In genomic region chr7:7223250-7223649, GRCh38 we compare ENCODE assay signal across 15 cellular contexts. TPM values are rescaled to one million over a fixed set of nuclear protein-coding genes. Genes with fewer than 3 reads are reported as not detected.
A peak's percentile ranks its signal among the peaks of the same experiment; 100 is the strongest.
DNase-seq lines count a peak whose midpoint lies in the region; ATAC-seq and TF ChIP-seq lines count a peak whose summit lies in the region.
"Had no signal": no experiment of that assay in that cellular context is flagged by ENCODE, and none has a peak within 500 bp of the region (broad histone marks: within the 10 kb centered on the region; RNA-seq: fewer than 3 reads in every experiment).

No MANE protein-coding gene starts in this region.

- no peak overlapping the region for H2AFZ ChIP-seq in Karpas-422 (ENCODE audit: low read length)
- H2AFZ ChIP-seq: GM23338 had no signal

- no peaks in the 10 kb centered on the region for H3K9me3 ChIP-seq in T-helper 17 cell (ENCODE audit: control insufficient read depth, low read length, poor library complexity, severe bottlenecking)
- H3K9me3 ChIP-seq in Karpas-422 (ENCODE audit: low read length): no peaks in the 10 kb centered on the region

- no peak overlapping the region for H3K27ac Mint-ChIP-seq in activated CD8-positive, alpha-beta T cell treated with anti-CD3 and anti-CD28 coated beads for 36 hours
- H3K27ac Mint-ChIP-seq in activated CD8-positive, alpha-beta T cell treated with anti-CD3 and anti-CD28 coated beads, Interleukin-2, amount 10 ng/mL, durations not matched to agents 7 days and 5 days: no peak overlapping the region
- H3K27ac Mint-ChIP-seq in T-helper 17 cell: peak overlapping the region; percentile 9
- peak overlapping the region; percentile 19 for H3K27ac Mint-ChIP-seq in nephron progenitor cell
- H3K27ac Mint-ChIP-seq: B cell; CD8-positive, alpha-beta T cell; GM23338 had no signal

- peak; percentile 17 for DNase-seq in activated CD8-positive, alpha-beta T cell treated with anti-CD3 and anti-CD28 coated beads for 36 hours
- DNase-seq in activated CD8-positive, alpha-beta T cell treated with anti-CD3 and anti-CD28 coated beads, Interleukin-2, amount 10 ng/mL, durations not matched to agents 7 days and 5 days: no peak
- DNase-seq in T-helper 17 cell (no peak), nephron progenitor cell (no peak), Karpas-422 (no peak)
- DNase-seq: Calu3; CD8-positive, alpha-beta T cell; DMS79 treated with DMSO at 0.1 percent for 48 hours; GF-D8; HCEC 1CT had no signal

- H3K9me3 Mint-ChIP-seq in activated CD8-positive, alpha-beta T cell treated with anti-CD3 and anti-CD28 coated beads for 36 hours: peaks cover 1% of the 10 kb centered on the region
- H3K9me3 Mint-ChIP-seq in activated CD8-positive, alpha-beta T cell treated with anti-CD3 and anti-CD28 coated beads, Interleukin-2, amount 10 ng/mL, durations not matched to agents 7 days and 5 days (ENCODE audit: insufficient read depth): no peaks in the 10 kb centered on the region
- H3K9me3 Mint-ChIP-seq in nephron progenitor cell: peaks cover 19% of the 10 kb centered on the region
- H3K9me3 Mint-ChIP-seq: CD8-positive, alpha-beta T cell; GM23338 had no signal

- intact Hi-C loops in activated CD8-positive, alpha-beta T cell treated with anti-CD3 and anti-CD28 coated beads for 36 hours (cut with micrococcal nuclease): no loop called here

- H3K4me1 Mint-ChIP-seq in activated CD8-positive, alpha-beta T cell treated with anti-CD3 and anti-CD28 coated beads for 36 hours (ENCODE audit: low read depth): peaks cover 28% of the 10 kb centered on the region
- H3K4me1 Mint-ChIP-seq in activated CD8-positive, alpha-beta T cell treated with anti-CD3 and anti-CD28 coated beads, Interleukin-2, amount 10 ng/mL, durations not matched to agents 7 days and 5 days (ENCODE audit: low read depth): peaks cover 20% of the 10 kb centered on the region
- peaks cover 24% of the 10 kb centered on the region for H3K4me1 Mint-ChIP-seq in T-helper 17 cell
- H3K4me1 Mint-ChIP-seq in nephron progenitor cell: peaks cover 14% of the 10 kb centered on the region

- H3K4me3 Mint-ChIP-seq in activated CD8-positive, alpha-beta T cell treated with anti-CD3 and anti-CD28 coated beads for 36 hours: no peak overlapping the region
- no peak overlapping the region for H3K4me3 Mint-ChIP-seq in activated CD8-positive, alpha-beta T cell treated with anti-CD3 and anti-CD28 coated beads, Interleukin-2, amount 10 ng/mL, durations not matched to agents 7 days and 5 days
- H3K4me3 Mint-ChIP-seq in T-helper 17 cell: no peak overlapping the region
- H3K4me3 Mint-ChIP-seq in nephron progenitor cell: no peak overlapping the region
- H3K4me3 Mint-ChIP-seq: B cell; CD8-positive, alpha-beta T cell; GM23338 had no signal

- no peak overlapping the region for H3K4me3 ChIP-seq in Karpas-422 (ENCODE audit: low read length)
- H3K4me3 ChIP-seq: BLaER1 treated with 17β-estradiol and CSF1 and Interleukin-3, amounts not matched to agents 10 nM and 100 nM; GM23338 had no signal

- CTCF ChIA-PET in activated CD8-positive, alpha-beta T cell treated with anti-CD3 and anti-CD28 coated beads for 36 hours (lab: Charles Lee): interaction anchor here (1.7 kb wide), 1 partner anchor 14 kb away, joined by 5 read pairs; no protein-coding TSS in a partner anchor
- CTCF ChIA-PET in activated CD8-positive, alpha-beta T cell treated with anti-CD3 and anti-CD28 coated beads, Interleukin-2, amount 10 ng/mL, durations not matched to agents 7 days and 5 days (lab: Charles Lee): no interaction called here

- peaks cover 34% of the 10 kb centered on the region for H3K36me3 Mint-ChIP-seq in activated CD8-positive, alpha-beta T cell treated with anti-CD3 and anti-CD28 coated beads for 36 hours (ENCODE audit: low read depth)
- H3K36me3 Mint-ChIP-seq in activated CD8-positive, alpha-beta T cell treated with anti-CD3 and anti-CD28 coated beads, Interleukin-2, amount 10 ng/mL, durations not matched to agents 7 days and 5 days (ENCODE audit: low read depth): peaks cover 43% of the 10 kb centered on the region
- H3K36me3 Mint-ChIP-seq in T-helper 17 cell (ENCODE audit: low read depth): peaks cover 6% of the 10 kb centered on the region
- H3K36me3 Mint-ChIP-seq in nephron progenitor cell (ENCODE audit: low read depth): peaks cover 56% of the 10 kb centered on the region

- peaks cover 6% of the 10 kb centered on the region; the same call in 1 of the 2 replicates for H3K4me1 ChIP-seq in Karpas-422 (ENCODE audit: low read length)

- H3K9me2 ChIP-seq in Karpas-422 (replicated peaks; ENCODE audit: insufficient read depth, low read length): no peaks in the 10 kb centered on the region

- H3K27me3 ChIP-seq in Karpas-422 (ENCODE audit: low read length): no peaks in the 10 kb centered on the region
- H3K27me3 ChIP-seq: BLaER1 treated with 17β-estradiol and CSF1 and Interleukin-3, amounts not matched to agents 10 nM and 100 nM had no signal

- H4K20me1 ChIP-seq in Karpas-422 (ENCODE audit: insufficient read depth, low read depth, low read length): no peaks in the 10 kb centered on the region
- H4K20me1 ChIP-seq: BLaER1 treated with 17β-estradiol and CSF1 and Interleukin-3, amounts not matched to agents 10 nM and 100 nM had no signal

- POLR2A ChIA-PET in activated CD8-positive, alpha-beta T cell treated with anti-CD3 and anti-CD28 coated beads for 36 hours (lab: Charles Lee): no interaction called here
- POLR2A ChIA-PET in activated CD8-positive, alpha-beta T cell treated with anti-CD3 and anti-CD28 coated beads, Interleukin-2, amount 10 ng/mL, durations not matched to agents 7 days and 5 days (lab: Charles Lee): no interaction called here

- H3K79me2 ChIP-seq in Karpas-422 (ENCODE audit: low read length): peaks cover 95% of the 10 kb centered on the region

- no peak for TF ChIP-seq CTCF in activated CD8-positive, alpha-beta T cell treated with anti-CD3 and anti-CD28 coated beads for 36 hours (IDR thresholded peaks at IDR 0.05)
- no peak for TF ChIP-seq CTCF in nephron progenitor cell (IDR thresholded peaks at IDR 0.05)

- ATAC-seq in activated CD8-positive, alpha-beta T cell treated with anti-CD3 and anti-CD28 coated beads for 36 hours: no peak
- ATAC-seq in activated CD8-positive, alpha-beta T cell treated with anti-CD3 and anti-CD28 coated beads, Interleukin-2, amount 10 ng/mL, durations not matched to agents 7 days and 5 days: no peak
- peak; percentile 49 for ATAC-seq in GM18520 (IDR thresholded peaks at IDR 0.05; ENCODE audit: unreplicated experiment)
- ATAC-seq in T-helper 17 cell: no peak
- ATAC-seq in GM18517 (IDR thresholded peaks at IDR 0.05; ENCODE audit: unreplicated experiment): no peak
- ATAC-seq: CD8-positive, alpha-beta T cell; GM23338 had no signal

- H3K9ac ChIP-seq in Karpas-422 (ENCODE audit: low read length): no peak overlapping the region
- H3K9ac ChIP-seq: BLaER1 treated with 17β-estradiol and CSF1 and Interleukin-3, amounts not matched to agents 10 nM and 100 nM had no signal

- H3K27ac ChIP-seq in Karpas-422 (ENCODE audit: low read length): no peak overlapping the region
- H3K27ac ChIP-seq: BLaER1 treated with 17β-estradiol and CSF1 and Interleukin-3, amounts not matched to agents 10 nM and 100 nM had no signal

- peaks cover 37% of the 10 kb centered on the region for H3K36me3 ChIP-seq in Karpas-422 (ENCODE audit: insufficient read depth, low read length)

- H3K4me2 ChIP-seq in Karpas-422 (ENCODE audit: low read depth, low read length, poor library complexity, severe bottlenecking): no peak overlapping the region
- H3K4me2 ChIP-seq: BLaER1 treated with 17β-estradiol and CSF1 and Interleukin-3, amounts not matched to agents 10 nM and 100 nM; GM23338 had no signal

- H3K27me3 Mint-ChIP-seq in activated CD8-positive, alpha-beta T cell treated with anti-CD3 and anti-CD28 coated beads for 36 hours: no peaks in the 10 kb centered on the region
- no peaks in the 10 kb centered on the region for H3K27me3 Mint-ChIP-seq in activated CD8-positive, alpha-beta T cell treated with anti-CD3 and anti-CD28 coated beads, Interleukin-2, amount 10 ng/mL, durations not matched to agents 7 days and 5 days (ENCODE audit: low read depth)
- H3K27me3 Mint-ChIP-seq in T-helper 17 cell: no peaks in the 10 kb centered on the region
- H3K27me3 Mint-ChIP-seq in nephron progenitor cell (ENCODE audit: low read depth, poor library complexity): no peaks in the 10 kb centered on the region
- H3K27me3 Mint-ChIP-seq: B cell had no signal

RNA-seq across cellular contexts. Expression of gene C1GALT1, which starts 40.9 kb away (rescaled TPM):
- total RNA-seq in activated CD8-positive, alpha-beta T cell treated with anti-CD3 and anti-CD28 coated beads for 36 hours: 10 to 100 TPM; 39.0 to 39.5 TPM
- total RNA-seq in activated CD8-positive, alpha-beta T cell treated with anti-CD3 and anti-CD28 coated beads, Interleukin-2, amount 10 ng/mL, durations not matched to agents 7 days and 5 days: 10 to 100 TPM; 47.4 to 50.7 TPM
- 10 to 100 TPM; 51.4 to 54.2 TPM for total RNA-seq in T-helper 17 cell
- 36.7 and 54.1 TPM in 2 replicates for total RNA-seq in Karpas-422 (2014; rRNA removed; shearing (Covaris generic); ENCODE audit: low replicate concordance)

Comparison
In these comparisons a context has a peak if more than half of its experiments do, and no peak if none do; other contexts are left out.
1. H3K27ac Mint-ChIP-seq: peak in T-helper 17 cell (single experiment) and nephron progenitor cell (single experiment); none in activated CD8-positive, alpha-beta T cell treated with anti-CD3 and anti-CD28 coated beads for 36 hours (single experiment) and activated CD8-positive, alpha-beta T cell treated with anti-CD3 and anti-CD28 coated beads, Interleukin-2, amount 10 ng/mL, durations not matched to agents 7 days and 5 days (single experiment).